In genomic region chr14:57435923-57436322, GRCh38 we compare ENCODE assay signal across 15 cellular contexts. TPM values are rescaled to one million over a fixed set of nuclear protein-coding genes. Genes with fewer than 3 reads are reported as not detected.
A peak's percentile ranks its signal among the peaks of the same experiment; 100 is the strongest.
DNase-seq lines count a peak whose midpoint lies in the region; ATAC-seq and TF ChIP-seq lines count a peak whose summit lies in the region.
"Had no signal": no experiment of that assay in that cellular context is flagged by ENCODE, and none has a peak within 500 bp of the region (broad histone marks: within the 10 kb centered on the region; RNA-seq: fewer than 3 reads in every experiment).

No MANE protein-coding gene starts in this region.

- H3K36me3 Mint-ChIP-seq in progenitor cell of endocrine pancreas (ENCODE audit: insufficient read depth) = no peaks in the 10 kb centered on the region
- no peaks in the 10 kb centered on the region for H3K36me3 Mint-ChIP-seq in stimulated activated memory B cell treated with anti-CD40 and anti-IgM and Interleukin-4, amounts not matched to agents 10 μg/mL and 1 μg/mL and 100 μg/mL, for 72 hours
- H3K36me3 Mint-ChIP-seq in activated T-cell treated with anti-CD3 and anti-CD28 coated beads, Interleukin-2, amount 50 U/mL, for 4 hours (ENCODE audit: insufficient read depth) = peaks cover 2% of the 10 kb centered on the region
- H3K36me3 Mint-ChIP-seq in effector memory CD8-positive, alpha-beta T cell (ENCODE audit: insufficient read depth) = no peaks in the 10 kb centered on the region
- H3K36me3 Mint-ChIP-seq: CD4-positive, CD25-positive, alpha-beta regulatory T cell had no signal

- no peak overlapping the region for H3K27ac ChIP-seq in VCaP
- H3K27ac ChIP-seq: A549, BLaER1, GM23248 had no signal

- DNase-seq in HCEC 1CT (peak; percentile 1), fibroblast of mammary gland (ENCODE audit: low read depth) (no peak), progenitor cell of endocrine pancreas (ENCODE audit: low spot score, unreplicated experiment) (no peak), NCI-H146 (lab: John Stamatoyannopoulos, UW) (no peak)
- DNase-seq in activated T-cell treated with anti-CD3 and anti-CD28 coated beads, Interleukin-2, amount 50 U/mL, for 4 hours = no peak
- DNase-seq in effector memory CD8-positive, alpha-beta T cell = no peak
- DNase-seq: AML-193; CD4-positive, CD25-positive, alpha-beta regulatory T cell; DMS53; GM23248 had no signal

- TF ChIP-seq CTCF in VCaP (conservative IDR thresholded peaks at IDR 0.05) (peak; percentile 28; the same call in 1 of the 2 replicates), fibroblast of mammary gland (conservative IDR thresholded peaks at IDR 0.05; ENCODE audit: control insufficient read depth, insufficient read depth, low read depth, low read length) (peak; percentile 12), progenitor cell of endocrine pancreas (IDR thresholded peaks at IDR 0.05; ENCODE audit: unreplicated experiment) (peak; percentile 21)

- H3K4me3 ChIP-seq in fibroblast of mammary gland (ENCODE audit: control insufficient read depth, low read depth, low read length) = no peak overlapping the region
- H3K4me3 ChIP-seq: A549, BLaER1, GM23248 had no signal

- no peak overlapping the region for H3K4me3 Mint-ChIP-seq in progenitor cell of endocrine pancreas (ENCODE audit: low read depth)
- H3K4me3 Mint-ChIP-seq in stimulated activated memory B cell treated with anti-CD40 and anti-IgM and Interleukin-4, amounts not matched to agents 10 μg/mL and 1 μg/mL and 100 μg/mL, for 72 hours = no peak overlapping the region
- H3K4me3 Mint-ChIP-seq in activated T-cell treated with anti-CD3 and anti-CD28 coated beads, Interleukin-2, amount 50 U/mL, for 4 hours = no peak overlapping the region
- H3K4me3 Mint-ChIP-seq in effector memory CD8-positive, alpha-beta T cell = no peak overlapping the region
- H3K4me3 Mint-ChIP-seq: CD4-positive, CD25-positive, alpha-beta regulatory T cell had no signal

- no peaks in the 10 kb centered on the region for H3K4me1 Mint-ChIP-seq in progenitor cell of endocrine pancreas (ENCODE audit: low read depth)
- no peaks in the 10 kb centered on the region for H3K4me1 Mint-ChIP-seq in stimulated activated memory B cell treated with anti-CD40 and anti-IgM and Interleukin-4, amounts not matched to agents 10 μg/mL and 1 μg/mL and 100 μg/mL, for 72 hours
- no peaks in the 10 kb centered on the region for H3K4me1 Mint-ChIP-seq in activated T-cell treated with anti-CD3 and anti-CD28 coated beads, Interleukin-2, amount 50 U/mL, for 4 hours (ENCODE audit: low read depth)
- no peaks in the 10 kb centered on the region for H3K4me1 Mint-ChIP-seq in effector memory CD8-positive, alpha-beta T cell (ENCODE audit: low read depth in 2 of 2)
- H3K4me1 Mint-ChIP-seq: CD4-positive, CD25-positive, alpha-beta regulatory T cell had no signal

- no peaks in the 10 kb centered on the region for H3K27me3 Mint-ChIP-seq in progenitor cell of endocrine pancreas
- peaks cover 10% of the 10 kb centered on the region for H3K27me3 Mint-ChIP-seq in stimulated activated memory B cell treated with anti-CD40 and anti-IgM and Interleukin-4, amounts not matched to agents 10 μg/mL and 1 μg/mL and 100 μg/mL, for 72 hours
- no peaks in the 10 kb centered on the region for H3K27me3 Mint-ChIP-seq in activated T-cell treated with anti-CD3 and anti-CD28 coated beads, Interleukin-2, amount 50 U/mL, for 4 hours (ENCODE audit: low read depth)
- peaks cover 0 to 6% of the 10 kb centered on the region in 2 donors for H3K27me3 Mint-ChIP-seq in effector memory CD8-positive, alpha-beta T cell

- no peak overlapping the region for H3K27ac Mint-ChIP-seq in progenitor cell of endocrine pancreas
- H3K27ac Mint-ChIP-seq in stimulated activated memory B cell treated with anti-CD40 and anti-IgM and Interleukin-4, amounts not matched to agents 10 μg/mL and 1 μg/mL and 100 μg/mL, for 72 hours = no peak overlapping the region
- H3K27ac Mint-ChIP-seq in effector memory CD8-positive, alpha-beta T cell = no peak overlapping the region
- H3K27ac Mint-ChIP-seq: CD4-positive, CD25-positive, alpha-beta regulatory T cell had no signal

- ATAC-seq in stimulated activated memory B cell treated with anti-CD40 and anti-IgM and Interleukin-4, amounts not matched to agents 10 μg/mL and 1 μg/mL and 100 μg/mL, for 72 hours = no peak
- no peak for ATAC-seq in activated T-cell treated with anti-CD3 and anti-CD28 coated beads, Interleukin-2, amount 50 U/mL, for 4 hours
- ATAC-seq in effector memory CD8-positive, alpha-beta T cell (replicated peaks) = no peak
- ATAC-seq: A549, HepG2 had no signal

- H3K9me3 Mint-ChIP-seq in progenitor cell of endocrine pancreas (ENCODE audit: low read depth) = peaks cover 30% of the 10 kb centered on the region
- H3K9me3 Mint-ChIP-seq in stimulated activated memory B cell treated with anti-CD40 and anti-IgM and Interleukin-4, amounts not matched to agents 10 μg/mL and 1 μg/mL and 100 μg/mL, for 72 hours = peaks cover 9% of the 10 kb centered on the region
- no peaks in the 10 kb centered on the region for H3K9me3 Mint-ChIP-seq in activated T-cell treated with anti-CD3 and anti-CD28 coated beads, Interleukin-2, amount 50 U/mL, for 4 hours
- peaks cover 0 to 2% of the 10 kb centered on the region in 2 donors for H3K9me3 Mint-ChIP-seq in effector memory CD8-positive, alpha-beta T cell

RNA-seq across cellular contexts. Expression of gene NAA30, which starts 45.5 kb away (rescaled TPM):
- total RNA-seq in progenitor cell of endocrine pancreas = 21.4 and 24.2 TPM in 2 replicates
- total RNA-seq in activated T-cell treated with anti-CD3 and anti-CD28 coated beads, Interleukin-2, amount 50 U/mL, for 4 hours = 10 to 100 TPM; 17.9 to 24.0 (median 21.6) TPM

RNA-seq across cellular contexts. Expression of gene CCDC198, which starts 57.7 kb away (rescaled TPM):
- 150 and 178 TPM in 2 replicates for total RNA-seq in progenitor cell of endocrine pancreas
- not detected for total RNA-seq in activated T-cell treated with anti-CD3 and anti-CD28 coated beads, Interleukin-2, amount 50 U/mL, for 4 hours
- total RNA-seq: CD4-positive, CD25-positive, alpha-beta regulatory T cell; GM23248 had no signal

Comparison
In these comparisons a context has a peak if more than half of its experiments do, and no peak if none do; other contexts are left out.
1. RNA of gene CCDC198, which starts 57.7 kb away (total RNA-seq): 150 to 178 TPM in progenitor cell of endocrine pancreas; not detected in activated T-cell treated with anti-CD3 and anti-CD28 coated beads, Interleukin-2, amount 50 U/mL, for 4 hours; every median in the first group is over 100 times any median in the second.
2. Peak in every context shown above with its lines, with median percentiles within 50 percentile points of each other: CTCF ChIP-seq.